In the genomic region with DNA sequence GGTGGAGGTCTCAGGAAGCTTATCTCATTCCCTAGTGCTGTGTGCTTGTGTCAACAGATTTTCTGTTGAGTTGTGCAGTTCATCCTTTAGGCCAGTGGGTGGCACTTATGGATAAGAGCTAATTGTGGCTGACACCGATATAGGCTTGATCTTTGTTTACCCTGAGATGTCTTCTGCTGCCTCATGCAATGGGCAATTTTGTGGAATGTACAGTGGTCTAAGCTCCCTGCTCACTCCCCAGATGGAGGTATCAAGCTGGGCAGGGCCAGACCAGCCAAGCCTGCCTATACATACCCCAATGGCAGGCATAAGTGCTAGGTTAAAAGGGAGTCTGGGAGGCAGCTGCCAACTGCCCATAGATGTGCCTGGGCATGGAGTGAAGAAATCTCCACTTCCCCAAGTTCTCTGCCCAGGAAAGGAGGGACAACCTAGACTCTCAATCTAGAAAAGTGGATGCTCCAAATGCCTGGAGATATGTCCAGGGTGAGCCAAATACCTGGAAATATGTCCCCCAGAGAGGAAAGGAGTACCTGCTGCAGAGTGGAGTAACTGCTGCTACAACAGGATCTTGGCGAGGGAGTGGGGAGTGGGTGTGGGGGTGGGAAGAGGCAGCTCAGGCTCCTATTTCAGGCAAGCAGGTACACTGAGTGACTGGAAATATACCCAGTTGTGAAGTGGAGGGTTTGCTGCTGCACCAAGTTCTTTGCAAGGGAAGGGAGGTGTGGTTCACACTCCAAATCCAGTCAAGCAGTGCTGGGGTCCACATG, we compare ENCODE assay signal across 1 cellular context.
A peak's percentile ranks its signal among the peaks of the same experiment; 100 is the strongest.
TF ChIP-seq lines count a peak whose summit lies in the region.

No MANE protein-coding gene starts in this region.

TF ChIP-seq in HepG2, 621 proteins besides CTCF, POLR2A, EP300 and RAD21 (continued from another document and continues in another):
- TF ChIP-seq ZNF589 (CRISPR knock-in tag; conservative IDR thresholded peaks at IDR 0.05) = no peak
- TF ChIP-seq FOXJ3 (CRISPR knock-in tag; IDR thresholded peaks at IDR 0.05; ENCODE audit: borderline replicate concordance) = peak; percentile 53; the same call in 1 of the 2 replicates
- TF ChIP-seq SKI (IDR thresholded peaks at IDR 0.05; ENCODE audit: partially characterized antibody) = no peak
- no peak for TF ChIP-seq HNF4A (CRISPR knock-in tag; IDR thresholded peaks at IDR 0.05)
- TF ChIP-seq TEAD3 (CRISPR knock-in tag; optimal IDR thresholded peaks at IDR 0.05; ENCODE audit: borderline replicate concordance) = peak; percentile 39
- no peak for TF ChIP-seq ZNF850 (CRISPR knock-in tag; conservative IDR thresholded peaks at IDR 0.05)
- no peak for TF ChIP-seq ZBTB38 (CRISPR knock-in tag; IDR thresholded peaks at IDR 0.05)
- TF ChIP-seq, protein P1, sequence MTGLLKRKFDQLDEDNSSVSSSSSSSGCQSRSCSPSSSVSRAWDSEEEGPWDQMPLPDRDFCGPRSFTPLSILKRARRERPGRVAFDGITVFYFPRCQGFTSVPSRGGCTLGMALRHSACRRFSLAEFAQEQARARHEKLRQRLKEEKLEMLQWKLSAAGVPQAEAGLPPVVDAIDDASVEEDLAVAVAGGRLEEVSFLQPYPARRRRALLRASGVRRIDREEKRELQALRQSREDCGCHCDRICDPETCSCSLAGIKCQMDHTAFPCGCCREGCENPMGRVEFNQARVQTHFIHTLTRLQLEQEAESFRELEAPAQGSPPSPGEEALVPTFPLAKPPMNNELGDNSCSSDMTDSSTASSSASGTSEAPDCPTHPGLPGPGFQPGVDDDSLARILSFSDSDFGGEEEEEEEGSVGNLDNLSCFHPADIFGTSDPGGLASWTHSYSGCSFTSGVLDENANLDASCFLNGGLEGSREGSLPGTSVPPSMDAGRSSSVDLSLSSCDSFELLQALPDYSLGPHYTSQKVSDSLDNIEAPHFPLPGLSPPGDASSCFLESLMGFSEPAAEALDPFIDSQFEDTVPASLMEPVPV (CRISPR knock-in tag; IDR thresholded peaks at IDR 0.05) = no peak
- no peak for TF ChIP-seq TCF7L2 (IDR thresholded peaks at IDR 0.05; ENCODE audit: low read depth, low read length)
- TF ChIP-seq, protein P2, sequence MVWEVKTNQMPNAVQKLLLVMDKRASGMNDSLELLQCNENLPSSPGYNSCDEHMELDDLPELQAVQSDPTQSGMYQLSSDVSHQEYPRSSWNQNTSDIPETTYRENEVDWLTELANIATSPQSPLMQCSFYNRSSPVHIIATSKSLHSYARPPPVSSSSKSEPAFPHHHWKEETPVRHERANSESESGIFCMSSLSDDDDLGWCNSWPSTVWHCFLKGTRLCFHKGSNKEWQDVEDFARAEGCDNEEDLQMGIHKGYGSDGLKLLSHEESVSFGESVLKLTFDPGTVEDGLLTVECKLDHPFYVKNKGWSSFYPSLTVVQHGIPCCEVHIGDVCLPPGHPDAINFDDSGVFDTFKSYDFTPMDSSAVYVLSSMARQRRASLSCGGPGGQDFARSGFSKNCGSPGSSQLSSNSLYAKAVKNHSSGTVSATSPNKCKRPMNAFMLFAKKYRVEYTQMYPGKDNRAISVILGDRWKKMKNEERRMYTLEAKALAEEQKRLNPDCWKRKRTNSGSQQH (CRISPR knock-in tag; IDR thresholded peaks at IDR 0.05; ENCODE audit: low read depth) = no peak
- TF ChIP-seq ZNF720 (CRISPR knock-in tag; IDR thresholded peaks at IDR 0.05) = no peak
- peak; percentile 83 for TF ChIP-seq ZMYM4 (CRISPR knock-in tag; IDR thresholded peaks at IDR 0.05)
- no peak; the same call in 1 of the 2 replicates for TF ChIP-seq RXRB (CRISPR knock-in tag; IDR thresholded peaks at IDR 0.05; ENCODE audit: borderline replicate concordance)
- no peak for TF ChIP-seq HMG20B (CRISPR knock-in tag; conservative IDR thresholded peaks at IDR 0.05)
- TF ChIP-seq ZNF556 (CRISPR knock-in tag; IDR thresholded peaks at IDR 0.05; ENCODE audit: borderline replicate concordance) = no peak
- TF ChIP-seq CC2D1A (CRISPR knock-in tag; IDR thresholded peaks at IDR 0.05) = no peak
- no peak for TF ChIP-seq KLF12 (CRISPR knock-in tag; IDR thresholded peaks at IDR 0.05; ENCODE audit: borderline replicate concordance)
- no peak for TF ChIP-seq ZNF10 (CRISPR knock-in tag; IDR thresholded peaks at IDR 0.05; ENCODE audit: borderline replicate concordance, low read depth)
- no peak for TF ChIP-seq TEAD2 (CRISPR knock-in tag; IDR thresholded peaks at IDR 0.05)
- TF ChIP-seq, protein P3, sequence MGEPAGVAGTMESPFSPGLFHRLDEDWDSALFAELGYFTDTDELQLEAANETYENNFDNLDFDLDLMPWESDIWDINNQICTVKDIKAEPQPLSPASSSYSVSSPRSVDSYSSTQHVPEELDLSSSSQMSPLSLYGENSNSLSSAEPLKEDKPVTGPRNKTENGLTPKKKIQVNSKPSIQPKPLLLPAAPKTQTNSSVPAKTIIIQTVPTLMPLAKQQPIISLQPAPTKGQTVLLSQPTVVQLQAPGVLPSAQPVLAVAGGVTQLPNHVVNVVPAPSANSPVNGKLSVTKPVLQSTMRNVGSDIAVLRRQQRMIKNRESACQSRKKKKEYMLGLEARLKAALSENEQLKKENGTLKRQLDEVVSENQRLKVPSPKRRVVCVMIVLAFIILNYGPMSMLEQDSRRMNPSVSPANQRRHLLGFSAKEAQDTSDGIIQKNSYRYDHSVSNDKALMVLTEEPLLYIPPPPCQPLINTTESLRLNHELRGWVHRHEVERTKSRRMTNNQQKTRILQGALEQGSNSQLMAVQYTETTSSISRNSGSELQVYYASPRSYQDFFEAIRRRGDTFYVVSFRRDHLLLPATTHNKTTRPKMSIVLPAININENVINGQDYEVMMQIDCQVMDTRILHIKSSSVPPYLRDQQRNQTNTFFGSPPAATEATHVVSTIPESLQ (CRISPR knock-in tag; conservative IDR thresholded peaks at IDR 0.05) = no peak
- TF ChIP-seq NR2F6 (IDR thresholded peaks at IDR 0.05) = no peak
- TF ChIP-seq NR2F6 (CRISPR knock-in tag; IDR thresholded peaks at IDR 0.05) = no peak
- 0 out of 2 replicates have a peak, but pooled peaks have one; percentile 41 for TF ChIP-seq ZNF713 (CRISPR knock-in tag; IDR thresholded peaks at IDR 0.05)
- TF ChIP-seq, protein P4, sequence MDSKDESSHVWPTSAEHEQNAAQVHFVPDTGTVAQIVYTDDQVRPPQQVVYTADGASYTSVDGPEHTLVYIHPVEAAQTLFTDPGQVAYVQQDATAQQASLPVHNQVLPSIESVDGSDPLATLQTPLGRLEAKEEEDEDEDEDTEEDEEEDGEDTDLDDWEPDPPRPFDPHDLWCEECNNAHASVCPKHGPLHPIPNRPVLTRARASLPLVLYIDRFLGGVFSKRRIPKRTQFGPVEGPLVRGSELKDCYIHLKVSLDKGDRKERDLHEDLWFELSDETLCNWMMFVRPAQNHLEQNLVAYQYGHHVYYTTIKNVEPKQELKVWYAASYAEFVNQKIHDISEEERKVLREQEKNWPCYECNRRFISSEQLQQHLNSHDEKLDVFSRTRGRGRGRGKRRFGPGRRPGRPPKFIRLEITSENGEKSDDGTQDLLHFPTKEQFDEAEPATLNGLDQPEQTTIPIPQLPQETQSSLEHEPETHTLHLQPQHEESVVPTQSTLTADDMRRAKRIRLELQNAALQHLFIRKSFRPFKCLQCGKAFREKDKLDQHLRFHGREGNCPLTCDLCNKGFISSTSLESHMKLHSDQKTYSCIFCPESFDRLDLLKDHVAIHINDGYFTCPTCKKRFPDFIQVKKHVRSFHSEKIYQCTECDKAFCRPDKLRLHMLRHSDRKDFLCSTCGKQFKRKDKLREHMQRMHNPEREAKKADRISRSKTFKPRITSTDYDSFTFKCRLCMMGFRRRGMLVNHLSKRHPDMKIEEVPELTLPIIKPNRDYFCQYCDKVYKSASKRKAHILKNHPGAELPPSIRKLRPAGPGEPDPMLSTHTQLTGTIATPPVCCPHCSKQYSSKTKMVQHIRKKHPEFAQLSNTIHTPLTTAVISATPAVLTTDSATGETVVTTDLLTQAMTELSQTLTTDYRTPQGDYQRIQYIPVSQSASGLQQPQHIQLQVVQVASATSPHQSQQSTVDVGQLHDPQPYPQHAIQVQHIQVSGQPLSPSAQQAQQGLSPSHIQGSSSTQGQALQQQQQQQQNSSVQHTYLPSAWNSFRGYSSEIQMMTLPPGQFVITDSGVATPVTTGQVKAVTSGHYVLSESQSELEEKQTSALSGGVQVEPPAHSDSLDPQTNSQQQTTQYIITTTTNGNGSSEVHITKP (CRISPR knock-in tag; IDR thresholded peaks at IDR 0.05; ENCODE audit: low read depth) = no peak
- TF ChIP-seq NCOA5 (CRISPR knock-in tag; IDR thresholded peaks at IDR 0.05) = no peak
- TF ChIP-seq ZNF20 (CRISPR knock-in tag; IDR thresholded peaks at IDR 0.05) = no peak
- TF ChIP-seq RBAK (CRISPR knock-in tag; IDR thresholded peaks at IDR 0.05) = no peak
- TF ChIP-seq HCFC1 (IDR thresholded peaks at IDR 0.05; ENCODE audit: low read depth, low read length) = no peak
- no peak for TF ChIP-seq ZNF558 (CRISPR knock-in tag; IDR thresholded peaks at IDR 0.05; ENCODE audit: borderline replicate concordance)
- TF ChIP-seq, protein P5, sequence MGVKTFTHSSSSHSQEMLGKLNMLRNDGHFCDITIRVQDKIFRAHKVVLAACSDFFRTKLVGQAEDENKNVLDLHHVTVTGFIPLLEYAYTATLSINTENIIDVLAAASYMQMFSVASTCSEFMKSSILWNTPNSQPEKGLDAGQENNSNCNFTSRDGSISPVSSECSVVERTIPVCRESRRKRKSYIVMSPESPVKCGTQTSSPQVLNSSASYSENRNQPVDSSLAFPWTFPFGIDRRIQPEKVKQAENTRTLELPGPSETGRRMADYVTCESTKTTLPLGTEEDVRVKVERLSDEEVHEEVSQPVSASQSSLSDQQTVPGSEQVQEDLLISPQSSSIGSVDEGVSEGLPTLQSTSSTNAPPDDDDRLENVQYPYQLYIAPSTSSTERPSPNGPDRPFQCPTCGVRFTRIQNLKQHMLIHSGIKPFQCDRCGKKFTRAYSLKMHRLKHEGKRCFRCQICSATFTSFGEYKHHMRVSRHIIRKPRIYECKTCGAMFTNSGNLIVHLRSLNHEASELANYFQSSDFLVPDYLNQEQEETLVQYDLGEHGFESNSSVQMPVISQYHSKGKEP (CRISPR knock-in tag; IDR thresholded peaks at IDR 0.05) = no peak
- peak; percentile 62; the same call in 1 of the 2 replicates for TF ChIP-seq RARG (CRISPR knock-in tag; IDR thresholded peaks at IDR 0.05; ENCODE audit: low read depth)
- TF ChIP-seq ZNF33A (CRISPR knock-in tag; IDR thresholded peaks at IDR 0.05; ENCODE audit: borderline replicate concordance) = no peak
- no peak for TF ChIP-seq ZMYM2 (CRISPR knock-in tag; IDR thresholded peaks at IDR 0.05)
- no peak for TF ChIP-seq TGIF2 (CRISPR knock-in tag; IDR thresholded peaks at IDR 0.05)
- no peak for TF ChIP-seq HDAC1 (CRISPR knock-in tag; IDR thresholded peaks at IDR 0.05)
- TF ChIP-seq, protein P6, sequence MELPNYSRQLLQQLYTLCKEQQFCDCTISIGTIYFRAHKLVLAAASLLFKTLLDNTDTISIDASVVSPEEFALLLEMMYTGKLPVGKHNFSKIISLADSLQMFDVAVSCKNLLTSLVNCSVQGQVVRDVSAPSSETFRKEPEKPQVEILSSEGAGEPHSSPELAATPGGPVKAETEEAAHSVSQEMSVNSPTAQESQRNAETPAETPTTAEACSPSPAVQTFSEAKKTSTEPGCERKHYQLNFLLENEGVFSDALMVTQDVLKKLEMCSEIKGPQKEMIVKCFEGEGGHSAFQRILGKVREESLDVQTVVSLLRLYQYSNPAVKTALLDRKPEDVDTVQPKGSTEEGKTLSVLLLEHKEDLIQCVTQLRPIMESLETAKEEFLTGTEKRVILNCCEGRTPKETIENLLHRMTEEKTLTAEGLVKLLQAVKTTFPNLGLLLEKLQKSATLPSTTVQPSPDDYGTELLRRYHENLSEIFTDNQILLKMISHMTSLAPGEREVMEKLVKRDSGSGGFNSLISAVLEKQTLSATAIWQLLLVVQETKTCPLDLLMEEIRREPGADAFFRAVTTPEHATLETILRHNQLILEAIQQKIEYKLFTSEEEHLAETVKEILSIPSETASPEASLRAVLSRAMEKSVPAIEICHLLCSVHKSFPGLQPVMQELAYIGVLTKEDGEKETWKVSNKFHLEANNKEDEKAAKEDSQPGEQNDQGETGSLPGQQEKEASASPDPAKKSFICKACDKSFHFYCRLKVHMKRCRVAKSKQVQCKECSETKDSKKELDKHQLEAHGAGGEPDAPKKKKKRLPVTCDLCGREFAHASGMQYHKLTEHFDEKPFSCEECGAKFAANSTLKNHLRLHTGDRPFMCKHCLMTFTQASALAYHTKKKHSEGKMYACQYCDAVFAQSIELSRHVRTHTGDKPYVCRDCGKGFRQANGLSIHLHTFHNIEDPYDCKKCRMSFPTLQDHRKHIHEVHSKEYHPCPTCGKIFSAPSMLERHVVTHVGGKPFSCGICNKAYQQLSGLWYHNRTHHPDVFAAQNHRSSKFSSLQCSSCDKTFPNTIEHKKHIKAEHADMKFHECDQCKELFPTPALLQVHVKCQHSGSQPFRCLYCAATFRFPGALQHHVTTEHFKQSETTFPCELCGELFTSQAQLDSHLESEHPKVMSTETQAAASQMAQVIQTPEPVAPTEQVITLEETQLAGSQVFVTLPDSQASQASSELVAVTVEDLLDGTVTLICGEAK (IDR thresholded peaks at IDR 0.05) = no peak
- TF ChIP-seq, protein P6 (CRISPR knock-in tag; IDR thresholded peaks at IDR 0.05) = no peak
- no peak for TF ChIP-seq ZNF253 (CRISPR knock-in tag; IDR thresholded peaks at IDR 0.05; ENCODE audit: borderline replicate concordance)
- no peak for TF ChIP-seq RBM39 (IDR thresholded peaks at IDR 0.05; ENCODE audit: low read depth, low read length, poor library complexity, severe bottlenecking)
- no peak for TF ChIP-seq ZFP1 (CRISPR knock-in tag; IDR thresholded peaks at IDR 0.05)
- TF ChIP-seq YY1 (IDR thresholded peaks at IDR 0.05; ENCODE audit: insufficient read depth, insufficient replicate concordance, low read depth, low read length) = no peak
